In genomic region chr6:157240059-157240959, GRCh38 we compare ENCODE assay signal across 8 cellular contexts.
A peak's percentile ranks its signal among the peaks of the same experiment; 100 is the strongest.
DNase-seq lines count a peak whose midpoint lies in the region; ATAC-seq, FAIRE-seq and TF ChIP-seq lines count a peak whose summit lies in the region.

No MANE protein-coding gene starts in this region.

- H3K4me1 ChIP-seq in suprapubic skin = peaks cover 53% of the 10 kb centered on the region

- POLR2A ChIA-PET in T-cell (lab: Charles Lee) = no interaction called here

- peaks cover 4% of the 10 kb centered on the region in 2 donors for H3K9me3 Mint-ChIP-seq in natural killer cell
- peaks cover 4% of the 10 kb centered on the region for H3K9me3 Mint-ChIP-seq in natural killer cell treated with Interleukin-12 subunit alpha and Interleukin-12 subunit beta and Interleukin-15 and Interleukin-18, amount 100 ng/mL, for 72 hours
- H3K9me3 Mint-ChIP-seq in T-cell = peaks cover 0 to 5% (median 0%) of the 10 kb centered on the region in 3 donors
- H3K9me3 Mint-ChIP-seq in immature natural killer cell = peaks cover 0 to 8% (median 4%) of the 10 kb centered on the region in 6 donors

- H3K9me3 ChIP-seq in suprapubic skin = no peaks in the 10 kb centered on the region

- DNase-seq in natural killer cell = no peak
- no peak for DNase-seq in natural killer cell treated with Interleukin-12 subunit alpha and Interleukin-12 subunit beta and Interleukin-15 and Interleukin-18, amount 100 ng/mL, for 72 hours (ENCODE audit: low spot score)
- no peak for DNase-seq in T-cell
- no peak for DNase-seq in immature natural killer cell
- DNase-seq in suprapubic skin (ENCODE audit: low spot score in 2 of 2) = peak; percentile 82 to 87
- DNase-seq in stimulated activated CD4-positive, alpha-beta T cell treated with anti-CD3 and anti-CD28 coated beads, Interleukin-1b, Interleukin-23, amount 100 ng/mL, for 48 hours = no peak
- DNase-seq in NCI-H2107 (lab: John Stamatoyannopoulos, UW) = no peak
- DNase-seq in GM12892 (ENCODE audit: insufficient read length) = no peak

- TF ChIP-seq POLR2A in suprapubic skin (IDR thresholded peaks at IDR 0.05) = no peak
- TF ChIP-seq POLR2A in GM12892 (IDR thresholded peaks at IDR 0.05; ENCODE audit: low read depth, low read length) = no peak

- no peak overlapping the region for H3K27ac Mint-ChIP-seq in natural killer cell
- no peak overlapping the region for H3K27ac Mint-ChIP-seq in natural killer cell treated with Interleukin-12 subunit alpha and Interleukin-12 subunit beta and Interleukin-15 and Interleukin-18, amount 100 ng/mL, for 72 hours
- H3K27ac Mint-ChIP-seq in T-cell = peak overlapping the region in 1 of 2 donors; percentile 36
- H3K27ac Mint-ChIP-seq in immature natural killer cell = peak overlapping the region in 1 of 6 donors; percentile 79

- H3K27me3 Mint-ChIP-seq in natural killer cell (ENCODE audit: low read depth in 2 of 2) = peaks cover 32 to 37% of the 10 kb centered on the region in 2 donors
- H3K27me3 Mint-ChIP-seq in natural killer cell treated with Interleukin-12 subunit alpha and Interleukin-12 subunit beta and Interleukin-15 and Interleukin-18, amount 100 ng/mL, for 72 hours = peaks cover 19 to 26% of the 10 kb centered on the region in 2 donors
- peaks cover 3 to 9% of the 10 kb centered on the region in 2 donors for H3K27me3 Mint-ChIP-seq in T-cell
- peaks cover 27 to 32% (median 30%) of the 10 kb centered on the region in 3 donors for H3K27me3 Mint-ChIP-seq in immature natural killer cell (ENCODE audit: low read depth in 3 of 3)

- FAIRE-seq in GM12892 (lab: Jason Lieb, UNC) = no peak

- WGBS in suprapubic skin = 23% methylated on average over 26 of the region's 28 CpGs

- no peaks in the 10 kb centered on the region for H3K27me3 ChIP-seq in suprapubic skin

- H3K36me3 Mint-ChIP-seq in natural killer cell = no peaks in the 10 kb centered on the region
- peaks cover 6% of the 10 kb centered on the region for H3K36me3 Mint-ChIP-seq in natural killer cell treated with Interleukin-12 subunit alpha and Interleukin-12 subunit beta and Interleukin-15 and Interleukin-18, amount 100 ng/mL, for 72 hours
- H3K36me3 Mint-ChIP-seq in T-cell = no peaks in the 10 kb centered on the region
- H3K36me3 Mint-ChIP-seq in immature natural killer cell = peaks cover 0 to 4% (median 0%) of the 10 kb centered on the region in 3 donors

- peak overlapping the region; percentile 32 for H3K4me3 ChIP-seq in suprapubic skin

- CTCF ChIA-PET in T-cell (lab: Charles Lee) = no interaction called here

- no peak for ATAC-seq in natural killer cell
- ATAC-seq in natural killer cell treated with Interleukin-12 subunit alpha and Interleukin-12 subunit beta and Interleukin-15 and Interleukin-18, amount 100 ng/mL, for 72 hours = no peak
- ATAC-seq in T-cell (replicated peaks in 1 of 4) = no peak

- H3K4me3 Mint-ChIP-seq in natural killer cell = peak overlapping the region; percentile 47
- no peak overlapping the region for H3K4me3 Mint-ChIP-seq in natural killer cell treated with Interleukin-12 subunit alpha and Interleukin-12 subunit beta and Interleukin-15 and Interleukin-18, amount 100 ng/mL, for 72 hours
- H3K4me3 Mint-ChIP-seq in T-cell = peak overlapping the region; percentile 23 to 58 (median 32)
- H3K4me3 Mint-ChIP-seq in immature natural killer cell = peak overlapping the region in 4 of 5 donors; percentile 18 to 62 (median 29)

- TF ChIP-seq EP300 in suprapubic skin (IDR thresholded peaks at IDR 0.05) = no peak

- TF ChIP-seq CTCF in natural killer cell (IDR thresholded peaks at IDR 0.05) (no peak), suprapubic skin (IDR thresholded peaks at IDR 0.05) (no peak)

- H3K36me3 ChIP-seq in suprapubic skin = no peaks in the 10 kb centered on the region

- H3K4me1 Mint-ChIP-seq in natural killer cell (peaks cover 13 to 28% of the 10 kb centered on the region in 2 donors), T-cell (peaks cover 11 to 15% (median 14%) of the 10 kb centered on the region in 3 donors), immature natural killer cell (peaks cover 19 to 27% of the 10 kb centered on the region in 2 donors)
- H3K4me1 Mint-ChIP-seq in natural killer cell treated with Interleukin-12 subunit alpha and Interleukin-12 subunit beta and Interleukin-15 and Interleukin-18, amount 100 ng/mL, for 72 hours (ENCODE audit: low read depth in 2 of 2) = peaks cover 16 to 17% of the 10 kb centered on the region in 2 donors

- intact Hi-C loops in natural killer cell (cut with micrococcal nuclease) = no loop called here

- H3K27ac ChIP-seq in suprapubic skin = peak overlapping the region; percentile 79

Comparison
In these comparisons a context has a peak if more than half of its experiments do, and no peak if none do; other contexts are left out.
1. DNase-seq: peak in suprapubic skin (2 of 2); none in natural killer cell (single experiment), natural killer cell treated with Interleukin-12 subunit alpha and Interleukin-12 subunit beta and Interleukin-15 and Interleukin-18, amount 100 ng/mL, for 72 hours (single experiment), T-cell (0 of 34), immature natural killer cell (0 of 3), stimulated activated CD4-positive, alpha-beta T cell treated with anti-CD3 and anti-CD28 coated beads, Interleukin-1b, Interleukin-23, amount 100 ng/mL, for 48 hours (single experiment), NCI-H2107 (single experiment) and GM12892 (single experiment).